Comparison of ENCODE assay signal across 1 cellular context in the genomic region with DNA sequence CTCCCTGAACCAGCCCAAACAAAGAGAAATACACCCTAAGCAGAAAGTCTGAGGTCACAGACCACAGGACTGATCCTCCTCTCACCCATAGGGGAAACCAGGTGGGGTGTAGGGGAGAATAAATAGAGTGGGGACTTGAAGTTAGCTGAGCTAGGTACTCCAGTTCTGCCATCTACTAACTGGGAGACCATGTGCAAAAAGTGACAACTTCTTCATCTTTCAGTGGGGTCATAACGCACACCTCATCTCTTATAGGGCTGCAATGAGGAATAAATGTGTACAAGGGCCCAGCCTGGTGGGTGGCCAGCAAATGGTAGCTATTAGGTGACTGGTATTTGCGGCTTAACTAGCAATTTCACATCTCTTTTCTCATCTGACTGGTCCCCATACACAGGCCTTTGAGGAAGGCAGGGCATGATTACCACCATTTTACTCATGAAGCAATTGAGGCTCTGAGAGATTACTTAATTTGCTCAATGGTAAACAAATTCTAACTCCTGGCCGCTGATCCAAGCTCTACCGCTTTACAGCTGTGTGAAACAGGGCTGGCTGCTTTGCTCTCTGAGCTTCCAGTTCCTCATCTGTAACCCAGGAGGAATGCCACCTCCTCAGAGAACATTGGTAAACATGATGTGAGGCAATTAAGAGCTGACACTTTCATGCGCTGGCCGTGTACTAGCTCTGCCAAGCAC.
A peak's percentile ranks its signal among the peaks of the same experiment; 100 is the strongest.
TF ChIP-seq lines count a peak whose summit lies in the region.

No MANE protein-coding gene starts in this region.

TF ChIP-seq in GM12878, 131 proteins besides CTCF, POLR2A, EP300 and RAD21 (continues in another document):
- TF ChIP-seq TCF3 (IDR thresholded peaks at IDR 0.05; ENCODE audit: borderline replicate concordance, insufficient read depth, low read depth, low read length), result 0 out of 2 replicates have a peak, but pooled peaks have one; percentile 50
- TF ChIP-seq BCL11A (IDR thresholded peaks at IDR 0.05; ENCODE audit: low read depth, low read length), result 0 out of 2 replicates have a peak, but pooled peaks have one; percentile 27
- no peak for TF ChIP-seq SREBF1 (IDR thresholded peaks at IDR 0.05; ENCODE audit: low read length)
- peak; percentile 64 for TF ChIP-seq MLLT1 (IDR thresholded peaks at IDR 0.05)
- peak; percentile 34; the same call in 1 of the 2 replicates for TF ChIP-seq SMARCA5 (IDR thresholded peaks at IDR 0.05)
- TF ChIP-seq, protein P1, sequence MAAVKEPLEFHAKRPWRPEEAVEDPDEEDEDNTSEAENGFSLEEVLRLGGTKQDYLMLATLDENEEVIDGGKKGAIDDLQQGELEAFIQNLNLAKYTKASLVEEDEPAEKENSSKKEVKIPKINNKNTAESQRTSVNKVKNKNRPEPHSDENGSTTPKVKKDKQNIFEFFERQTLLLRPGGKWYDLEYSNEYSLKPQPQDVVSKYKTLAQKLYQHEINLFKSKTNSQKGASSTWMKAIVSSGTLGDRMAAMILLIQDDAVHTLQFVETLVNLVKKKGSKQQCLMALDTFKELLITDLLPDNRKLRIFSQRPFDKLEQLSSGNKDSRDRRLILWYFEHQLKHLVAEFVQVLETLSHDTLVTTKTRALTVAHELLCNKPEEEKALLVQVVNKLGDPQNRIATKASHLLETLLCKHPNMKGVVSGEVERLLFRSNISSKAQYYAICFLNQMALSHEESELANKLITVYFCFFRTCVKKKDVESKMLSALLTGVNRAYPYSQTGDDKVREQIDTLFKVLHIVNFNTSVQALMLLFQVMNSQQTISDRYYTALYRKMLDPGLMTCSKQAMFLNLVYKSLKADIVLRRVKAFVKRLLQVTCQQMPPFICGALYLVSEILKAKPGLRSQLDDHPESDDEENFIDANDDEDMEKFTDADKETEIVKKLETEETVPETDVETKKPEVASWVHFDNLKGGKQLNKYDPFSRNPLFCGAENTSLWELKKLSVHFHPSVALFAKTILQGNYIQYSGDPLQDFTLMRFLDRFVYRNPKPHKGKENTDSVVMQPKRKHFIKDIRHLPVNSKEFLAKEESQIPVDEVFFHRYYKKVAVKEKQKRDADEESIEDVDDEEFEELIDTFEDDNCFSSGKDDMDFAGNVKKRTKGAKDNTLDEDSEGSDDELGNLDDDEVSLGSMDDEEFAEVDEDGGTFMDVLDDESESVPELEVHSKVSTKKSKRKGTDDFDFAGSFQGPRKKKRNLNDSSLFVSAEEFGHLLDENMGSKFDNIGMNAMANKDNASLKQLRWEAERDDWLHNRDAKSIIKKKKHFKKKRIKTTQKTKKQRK (IDR thresholded peaks at IDR 0.05; ENCODE audit: low read depth, low read length), result no peak
- TF ChIP-seq SPI1 (IDR thresholded peaks at IDR 0.05; ENCODE audit: borderline replicate concordance, insufficient read depth, low read depth, low read length), result peak; percentile 81
- 0 out of 2 replicates have a peak, but pooled peaks have one; percentile 21 for TF ChIP-seq SIN3A (IDR thresholded peaks at IDR 0.05; ENCODE audit: low read depth, low read length)
- peak; percentile 89 for TF ChIP-seq RUNX3 (IDR thresholded peaks at IDR 0.05; ENCODE audit: low read length)
- TF ChIP-seq, protein P2, sequence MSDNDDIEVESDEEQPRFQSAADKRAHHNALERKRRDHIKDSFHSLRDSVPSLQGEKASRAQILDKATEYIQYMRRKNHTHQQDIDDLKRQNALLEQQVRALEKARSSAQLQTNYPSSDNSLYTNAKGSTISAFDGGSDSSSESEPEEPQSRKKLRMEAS (IDR thresholded peaks at IDR 0.05; ENCODE audit: low read depth, low read length), result 0 out of 2 replicates have a peak, but pooled peaks have one; percentile 34
- TF ChIP-seq HDGF (IDR thresholded peaks at IDR 0.05), result no peak
- TF ChIP-seq ATF7 (IDR thresholded peaks at IDR 0.05; ENCODE audit: low read depth), result peak; percentile 87
- TF ChIP-seq WRNIP1 (IDR thresholded peaks at IDR 0.05; ENCODE audit: borderline replicate concordance, low read depth, low read length), result 0 out of 2 replicates have a peak, but pooled peaks have one; percentile 42
- no peak for TF ChIP-seq POLR2AphosphoS2 (IDR thresholded peaks at IDR 0.05; ENCODE audit: low read depth, low read length)
- peak; percentile 57; the same call in 1 of the 2 replicates for TF ChIP-seq NFIC (IDR thresholded peaks at IDR 0.05; ENCODE audit: low read depth, low read length)
- TF ChIP-seq PML (IDR thresholded peaks at IDR 0.05; ENCODE audit: low read length), result no peak
- peak; percentile 49; the same call in 1 of the 2 replicates for TF ChIP-seq IKZF1 (conservative IDR thresholded peaks at IDR 0.05)
- TF ChIP-seq CREM (IDR thresholded peaks at IDR 0.05; ENCODE audit: low read depth), result peak; percentile 51; the same call in 1 of the 2 replicates
- TF ChIP-seq IRF4 (IDR thresholded peaks at IDR 0.05; ENCODE audit: low read depth, low read length), result 0 out of 2 replicates have a peak, but pooled peaks have one; percentile 22
- TF ChIP-seq JUNB (IDR thresholded peaks at IDR 0.05), result peak; percentile 39; the same call in 1 of the 2 replicates
- 0 out of 2 replicates have a peak, but pooled peaks have one; percentile 27 for TF ChIP-seq MXI1 (IDR thresholded peaks at IDR 0.05; ENCODE audit: low read depth, low read length)
- peak; percentile 76 for TF ChIP-seq MTA2 (IDR thresholded peaks at IDR 0.05; ENCODE audit: low read depth)
- TF ChIP-seq BHLHE40 (IDR thresholded peaks at IDR 0.05; ENCODE audit: borderline replicate concordance in 1 of 2, low read depth in 2 of 2, low read length in 1 of 2), result 0 out of 4 replicates have a peak, but pooled peaks of 1 of the 2 experiments have one; percentile 4
- no peak for TF ChIP-seq ZZZ3 (IDR thresholded peaks at IDR 0.05; ENCODE audit: control insufficient read depth, insufficient read length, low read depth)
- TF ChIP-seq NFYA (IDR thresholded peaks at IDR 0.05; ENCODE audit: borderline replicate concordance, low read depth, low read length), result no peak
- TF ChIP-seq TCF12 (IDR thresholded peaks at IDR 0.05; ENCODE audit: low read depth, low read length), result 0 out of 2 replicates have a peak, but pooled peaks have one; percentile 3
- TF ChIP-seq, protein P3, sequence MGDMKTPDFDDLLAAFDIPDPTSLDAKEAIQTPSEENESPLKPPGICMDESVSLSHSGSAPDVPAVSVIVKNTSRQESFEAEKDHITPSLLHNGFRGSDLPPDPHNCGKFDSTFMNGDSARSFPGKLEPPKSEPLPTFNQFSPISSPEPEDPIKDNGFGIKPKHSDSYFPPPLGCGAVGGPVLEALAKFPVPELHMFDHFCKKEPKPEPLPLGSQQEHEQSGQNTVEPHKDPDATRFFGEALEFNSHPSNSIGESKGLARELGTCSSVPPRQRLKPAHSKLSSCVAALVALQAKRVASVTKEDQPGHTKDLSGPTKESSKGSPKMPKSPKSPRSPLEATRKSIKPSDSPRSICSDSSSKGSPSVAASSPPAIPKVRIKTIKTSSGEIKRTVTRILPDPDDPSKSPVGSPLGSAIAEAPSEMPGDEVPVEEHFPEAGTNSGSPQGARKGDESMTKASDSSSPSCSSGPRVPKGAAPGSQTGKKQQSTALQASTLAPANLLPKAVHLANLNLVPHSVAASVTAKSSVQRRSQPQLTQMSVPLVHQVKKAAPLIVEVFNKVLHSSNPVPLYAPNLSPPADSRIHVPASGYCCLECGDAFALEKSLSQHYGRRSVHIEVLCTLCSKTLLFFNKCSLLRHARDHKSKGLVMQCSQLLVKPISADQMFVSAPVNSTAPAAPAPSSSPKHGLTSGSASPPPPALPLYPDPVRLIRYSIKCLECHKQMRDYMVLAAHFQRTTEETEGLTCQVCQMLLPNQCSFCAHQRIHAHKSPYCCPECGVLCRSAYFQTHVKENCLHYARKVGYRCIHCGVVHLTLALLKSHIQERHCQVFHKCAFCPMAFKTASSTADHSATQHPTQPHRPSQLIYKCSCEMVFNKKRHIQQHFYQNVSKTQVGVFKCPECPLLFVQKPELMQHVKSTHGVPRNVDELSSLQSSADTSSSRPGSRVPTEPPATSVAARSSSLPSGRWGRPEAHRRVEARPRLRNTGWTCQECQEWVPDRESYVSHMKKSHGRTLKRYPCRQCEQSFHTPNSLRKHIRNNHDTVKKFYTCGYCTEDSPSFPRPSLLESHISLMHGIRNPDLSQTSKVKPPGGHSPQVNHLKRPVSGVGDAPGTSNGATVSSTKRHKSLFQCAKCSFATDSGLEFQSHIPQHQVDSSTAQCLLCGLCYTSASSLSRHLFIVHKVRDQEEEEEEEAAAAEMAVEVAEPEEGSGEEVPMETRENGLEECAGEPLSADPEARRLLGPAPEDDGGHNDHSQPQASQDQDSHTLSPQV (IDR thresholded peaks at IDR 0.05), result 0 out of 2 replicates have a peak, but pooled peaks have one; percentile 75
- peak; percentile 70 for TF ChIP-seq YY1 (IDR thresholded peaks at IDR 0.05; ENCODE audit: low read depth, low read length)
- TF ChIP-seq POLR2AphosphoS5 (IDR thresholded peaks at IDR 0.05; ENCODE audit: low read length), result no peak
- peak; percentile 72 for TF ChIP-seq SKIL (IDR thresholded peaks at IDR 0.05; ENCODE audit: low read depth, poor library complexity, severe bottlenecking)
- 0 out of 2 replicates have a peak, but pooled peaks have one; percentile 44 for TF ChIP-seq ZBED1 (IDR thresholded peaks at IDR 0.05; ENCODE audit: borderline replicate concordance)
- 0 out of 2 replicates have a peak, but pooled peaks have one; percentile 3 for TF ChIP-seq MEF2A (IDR thresholded peaks at IDR 0.05; ENCODE audit: insufficient read depth, low read depth, low read length)
- no peak for TF ChIP-seq IRF5 (IDR thresholded peaks at IDR 0.05; ENCODE audit: borderline replicate concordance)
- TF ChIP-seq, protein P4, sequence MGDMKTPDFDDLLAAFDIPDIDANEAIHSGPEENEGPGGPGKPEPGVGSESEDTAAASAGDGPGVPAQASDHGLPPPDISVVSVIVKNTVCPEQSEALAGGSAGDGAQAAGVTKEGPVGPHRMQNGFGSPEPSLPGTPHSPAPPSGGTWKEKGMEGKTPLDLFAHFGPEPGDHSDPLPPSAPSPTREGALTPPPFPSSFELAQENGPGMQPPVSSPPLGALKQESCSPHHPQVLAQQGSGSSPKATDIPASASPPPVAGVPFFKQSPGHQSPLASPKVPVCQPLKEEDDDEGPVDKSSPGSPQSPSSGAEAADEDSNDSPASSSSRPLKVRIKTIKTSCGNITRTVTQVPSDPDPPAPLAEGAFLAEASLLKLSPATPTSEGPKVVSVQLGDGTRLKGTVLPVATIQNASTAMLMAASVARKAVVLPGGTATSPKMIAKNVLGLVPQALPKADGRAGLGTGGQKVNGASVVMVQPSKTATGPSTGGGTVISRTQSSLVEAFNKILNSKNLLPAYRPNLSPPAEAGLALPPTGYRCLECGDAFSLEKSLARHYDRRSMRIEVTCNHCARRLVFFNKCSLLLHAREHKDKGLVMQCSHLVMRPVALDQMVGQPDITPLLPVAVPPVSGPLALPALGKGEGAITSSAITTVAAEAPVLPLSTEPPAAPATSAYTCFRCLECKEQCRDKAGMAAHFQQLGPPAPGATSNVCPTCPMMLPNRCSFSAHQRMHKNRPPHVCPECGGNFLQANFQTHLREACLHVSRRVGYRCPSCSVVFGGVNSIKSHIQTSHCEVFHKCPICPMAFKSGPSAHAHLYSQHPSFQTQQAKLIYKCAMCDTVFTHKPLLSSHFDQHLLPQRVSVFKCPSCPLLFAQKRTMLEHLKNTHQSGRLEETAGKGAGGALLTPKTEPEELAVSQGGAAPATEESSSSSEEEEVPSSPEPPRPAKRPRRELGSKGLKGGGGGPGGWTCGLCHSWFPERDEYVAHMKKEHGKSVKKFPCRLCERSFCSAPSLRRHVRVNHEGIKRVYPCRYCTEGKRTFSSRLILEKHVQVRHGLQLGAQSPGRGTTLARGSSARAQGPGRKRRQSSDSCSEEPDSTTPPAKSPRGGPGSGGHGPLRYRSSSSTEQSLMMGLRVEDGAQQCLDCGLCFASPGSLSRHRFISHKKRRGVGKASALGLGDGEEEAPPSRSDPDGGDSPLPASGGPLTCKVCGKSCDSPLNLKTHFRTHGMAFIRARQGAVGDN (IDR thresholded peaks at IDR 0.05), result peak; percentile 92
- no peak for TF ChIP-seq FOXM1 (IDR thresholded peaks at IDR 0.05; ENCODE audit: low read depth, low read length)
- TF ChIP-seq NBN (IDR thresholded peaks at IDR 0.05), result 0 out of 2 replicates have a peak, but pooled peaks have one; percentile 43
- peak; percentile 53 for TF ChIP-seq MEF2B (IDR thresholded peaks at IDR 0.05; ENCODE audit: partially characterized antibody, poor library complexity, severe bottlenecking)
- peak in 1 of 2 experiments; percentile 27; a peak in 2 of 4 replicates for TF ChIP-seq IKZF2 (IDR thresholded peaks at IDR 0.05)
